In genomic region chr3:153093629-153094028, GRCh38 we compare ENCODE assay signal across 24 cellular contexts.
"Had no signal": no experiment of that assay in that cellular context is flagged by ENCODE, and none has a peak within 500 bp of the region (broad histone marks: within the 10 kb centered on the region; RNA-seq: fewer than 3 reads in every experiment).

No MANE protein-coding gene starts in this region.

- H3K4me3 Mint-ChIP-seq: activated B cell treated with CpG ODN at 0.5 μM for 24 hours; activated CD4-positive, alpha-beta memory T cell treated with anti-CD3 and anti-CD28 coated beads for 36 hours; activated CD4-positive, alpha-beta T cell treated with anti-CD3 and anti-CD28 coated beads, Interleukin-2, amount 10 ng/mL, durations not matched to agents 7 days and 5 days; activated naive CD4-positive, alpha-beta T cell treated with anti-CD3 and anti-CD28 coated beads, Interleukin-2, amount 10 ng/mL, durations not matched to agents 7 days and 5 days; activated naive CD8-positive, alpha-beta T cell treated with anti-CD3 and anti-CD28 coated beads, Interleukin-2, amount 10 ng/mL, durations not matched to agents 7 days and 5 days; activated T-cell treated with anti-CD3 and anti-CD28 coated beads, Interleukin-2, amount 50 U/mL, for 72 hours; T-helper 1 cell treated with Interleukin-12 subunit alpha and Interleukin-12 subunit beta and Interleukin-4 antibody, amounts not matched to agents 30 μg/mL and 1 μg/mL, for 36 hours had no signal

- H3K36me3 ChIP-seq: adrenal gland, breast epithelium had no signal

- H3K9me3 ChIP-seq: adrenal gland, breast epithelium had no signal

- H3K36me3 Mint-ChIP-seq: activated CD4-positive, alpha-beta memory T cell treated with anti-CD3 and anti-CD28 coated beads for 36 hours; activated naive CD4-positive, alpha-beta T cell treated with anti-CD3 and anti-CD28 coated beads, Interleukin-2, amount 10 ng/mL, durations not matched to agents 7 days and 5 days; activated naive CD8-positive, alpha-beta T cell treated with anti-CD3 and anti-CD28 coated beads, Interleukin-2, amount 10 ng/mL, durations not matched to agents 7 days and 5 days had no signal

- H3K27ac ChIP-seq: adrenal gland, breast epithelium, coronary artery had no signal

- H3K27me3 ChIP-seq: adrenal gland, breast epithelium had no signal

- H3K27me3 Mint-ChIP-seq: activated B cell treated with CpG ODN at 0.5 μM for 24 hours; activated CD4-positive, alpha-beta memory T cell treated with anti-CD3 and anti-CD28 coated beads for 36 hours; activated CD4-positive, alpha-beta T cell treated with anti-CD3 and anti-CD28 coated beads, Interleukin-2, amount 10 ng/mL, durations not matched to agents 7 days and 5 days; activated naive CD4-positive, alpha-beta T cell treated with anti-CD3 and anti-CD28 coated beads, Interleukin-2, amount 10 ng/mL, durations not matched to agents 7 days and 5 days had no signal

- H3K4me1 ChIP-seq: adrenal gland, breast epithelium had no signal

- H3K27ac Mint-ChIP-seq: activated B cell treated with CpG ODN at 0.5 μM for 24 hours; activated CD4-positive, alpha-beta memory T cell treated with anti-CD3 and anti-CD28 coated beads for 36 hours; activated CD4-positive, alpha-beta T cell treated with anti-CD3 and anti-CD28 coated beads, Interleukin-2, amount 10 ng/mL, durations not matched to agents 7 days and 5 days; activated naive CD4-positive, alpha-beta T cell treated with anti-CD3 and anti-CD28 coated beads, Interleukin-2, amount 10 ng/mL, durations not matched to agents 7 days and 5 days; activated naive CD8-positive, alpha-beta T cell treated with anti-CD3 and anti-CD28 coated beads, Interleukin-2, amount 10 ng/mL, durations not matched to agents 7 days and 5 days; activated T-cell treated with anti-CD3 and anti-CD28 coated beads, Interleukin-2, amount 50 U/mL, for 72 hours; activated T-helper 2 cell treated with anti-CD3 and anti-CD28 coated beads, Interferon-gamma antibody, Interleukin-2, Interleukin-4, amounts not matched to agents 10 μg/mL and 5 μg/mL and 100 μg/mL, durations not matched to agents 14 hours and 24 hours and 36 hours; T-helper 1 cell treated with Interleukin-12 subunit alpha and Interleukin-12 subunit beta and Interleukin-4 antibody, amounts not matched to agents 30 μg/mL and 1 μg/mL, for 36 hours had no signal

- H3K4me1 Mint-ChIP-seq: activated B cell treated with CpG ODN at 0.5 μM for 24 hours had no signal

- ATAC-seq: activated T-cell treated with anti-CD3 and anti-CD28 coated beads, Interleukin-2, amount 50 U/mL, for 72 hours had no signal

- H3K4me3 ChIP-seq: adrenal gland, breast epithelium, coronary artery had no signal

- H3K9me3 Mint-ChIP-seq: activated B cell treated with CpG ODN at 0.5 μM for 24 hours; activated CD4-positive, alpha-beta memory T cell treated with anti-CD3 and anti-CD28 coated beads for 36 hours; activated CD4-positive, alpha-beta T cell treated with anti-CD3 and anti-CD28 coated beads, Interleukin-2, amount 10 ng/mL, durations not matched to agents 7 days and 5 days; activated naive CD4-positive, alpha-beta T cell treated with anti-CD3 and anti-CD28 coated beads, Interleukin-2, amount 10 ng/mL, durations not matched to agents 7 days and 5 days; activated naive CD8-positive, alpha-beta T cell treated with anti-CD3 and anti-CD28 coated beads, Interleukin-2, amount 10 ng/mL, durations not matched to agents 7 days and 5 days; activated T-cell treated with anti-CD3 and anti-CD28 coated beads, Interleukin-2, amount 50 U/mL, for 72 hours; activated T-helper 2 cell treated with anti-CD3 and anti-CD28 coated beads, Interferon-gamma antibody, Interleukin-2, Interleukin-4, amounts not matched to agents 10 μg/mL and 5 μg/mL and 100 μg/mL, durations not matched to agents 14 hours and 24 hours and 36 hours; T-helper 1 cell treated with Interleukin-12 subunit alpha and Interleukin-12 subunit beta and Interleukin-4 antibody, amounts not matched to agents 30 μg/mL and 1 μg/mL, for 36 hours had no signal

- DNase-seq: activated B cell treated with CpG ODN at 0.5 μM for 24 hours; activated CD4-positive, alpha-beta memory T cell treated with anti-CD3 and anti-CD28 coated beads for 36 hours; activated CD4-positive, alpha-beta T cell treated with anti-CD3 and anti-CD28 coated beads, Interleukin-2, amount 10 ng/mL, durations not matched to agents 7 days and 5 days; activated gamma-delta T cell treated with Interleukin-2 at 50 U/mL for 16 hours; activated naive CD4-positive, alpha-beta T cell treated with anti-CD3 and anti-CD28 coated beads, Interleukin-2, amount 10 ng/mL, durations not matched to agents 7 days and 5 days; activated naive CD8-positive, alpha-beta T cell treated with anti-CD3 and anti-CD28 coated beads, Interleukin-2, amount 10 ng/mL, durations not matched to agents 7 days and 5 days; activated T-cell treated with anti-CD3 and anti-CD28 coated beads for 4 hours; activated T-cell treated with anti-CD3 and anti-CD28 coated beads, Interleukin-2, amount 50 U/mL, for 72 hours; adrenal gland; anterior cingulate cortex; caudate nucleus; Karpas-422; NCI-H1436 treated with DMSO at 0.1 percent for 48 hours; NCI-H187 treated with DMSO at 0.1 percent for 48 hours; NCI-H2081 treated with DMSO at 0.1 percent for 48 hours; NCI-H2171; NCI-H226; NCI-H526 treated with DMSO at 0.1 percent for 48 hours; NCI-H82; T-helper 9 cell had no signal
